In the genomic region with DNA sequence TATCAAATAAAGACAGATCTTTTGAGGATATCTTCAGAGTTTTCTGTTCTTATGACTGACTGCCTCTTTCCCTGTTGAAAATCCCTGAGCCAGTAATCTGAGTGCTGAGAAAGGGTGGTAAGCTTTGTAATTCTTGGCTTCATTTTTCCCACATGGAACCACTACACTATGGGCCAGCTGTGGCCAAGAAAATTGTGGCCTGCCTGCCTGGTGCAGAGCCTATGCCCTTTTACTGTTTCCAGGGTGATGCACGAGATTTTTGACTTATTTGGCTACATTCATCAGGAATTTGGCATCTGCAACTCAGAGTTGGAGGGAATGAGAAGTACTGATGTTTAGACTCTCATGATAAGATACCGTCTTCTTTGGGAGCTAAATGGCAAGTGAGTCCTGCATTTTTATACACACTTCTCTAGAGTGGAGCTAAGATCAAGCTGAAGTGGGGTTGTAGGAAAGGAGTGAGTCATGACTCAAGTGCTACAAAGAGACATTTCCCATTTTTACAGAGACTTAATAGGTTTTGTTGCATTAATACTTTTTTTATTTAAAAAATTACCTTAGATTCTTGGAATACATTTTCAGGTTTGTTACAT, we compare ENCODE assay signal across 13 cellular contexts.
DNase-seq lines count a peak whose midpoint lies in the region; ATAC-seq and TF ChIP-seq lines count a peak whose summit lies in the region.
"Had no signal": no experiment of that assay in that cellular context is flagged by ENCODE, and none has a peak within 500 bp of the region (broad histone marks: within the 10 kb centered on the region; RNA-seq: fewer than 3 reads in every experiment).

No MANE protein-coding gene starts in this region.

- ATAC-seq in left ventricle myocardium superior (peak; percentile 33), lung (ENCODE audit: insufficient read depth, low FRiP score) (peak; percentile 58), omental fat pad (ENCODE audit: low FRiP score) (peak; percentile 41), GM21526 (IDR thresholded peaks at IDR 0.05; ENCODE audit: low FRiP score, unreplicated experiment) (no peak)
- ATAC-seq: A549, HCT116 had no signal

- H3K9me3 ChIP-seq in right atrium auricular region (peaks cover 3 to 16% of the 10 kb centered on the region in 2 donors), lung (ENCODE audit: control insufficient read depth in 2 of 2, insufficient read depth in 1 of 2, low read length in 1 of 2) (no peaks in the 10 kb centered on the region)
- H3K9me3 ChIP-seq: A549, BE2C had no signal

- H3K27ac ChIP-seq in right atrium auricular region (no peak overlapping the region), lung (ENCODE audit: low read depth in 1 of 2, low read length in 1 of 2) (no peak overlapping the region)
- H3K27ac ChIP-seq: A549, C4-2B, GM23248 had no signal

- no peak for DNase-seq in left ventricle myocardium superior
- DNase-seq in right atrium auricular region (ENCODE audit: low spot score), result no peak
- DNase-seq in NCI-H446 treated with DMSO at 0.1 percent for 48 hours (lab: John Stamatoyannopoulos, UW), result peak; percentile 93
- DNase-seq in lung (ENCODE audit: low spot score), result no peak
- DNase-seq in omental fat pad (ENCODE audit: low spot score), result no peak
- no peak for DNase-seq in MV-4-11 (lab: John Stamatoyannopoulos, UW)
- DNase-seq: BE2C; CD4-positive, alpha-beta memory T cell; GM23248 had no signal

- H3K27me3 ChIP-seq in right atrium auricular region (no peaks in the 10 kb centered on the region), lung (ENCODE audit: control insufficient read depth, insufficient read depth) (no peaks in the 10 kb centered on the region)
- H3K27me3 ChIP-seq: BE2C had no signal

- TF ChIP-seq CTCF in right atrium auricular region (IDR thresholded peaks at IDR 0.05), result no peak
- no peak for TF ChIP-seq CTCF in lung (IDR thresholded peaks at IDR 0.05; ENCODE audit: control extremely low read depth, extremely low read depth)
- TF ChIP-seq CTCF in omental fat pad (IDR thresholded peaks at IDR 0.05), result no peak

- intact Hi-C loops in left ventricle myocardium superior (cut with micrococcal nuclease), result no loop called here

- WGBS in lung, 2 donors, result 42 to 75% methylated on average over 2 of the region's 2 CpGs

- no peaks in the 10 kb centered on the region for H3K36me3 ChIP-seq in right atrium auricular region
- H3K36me3 ChIP-seq in lung (ENCODE audit: control insufficient read depth in 2 of 2, insufficient read depth in 2 of 2, low read length in 2 of 2), result no peaks in the 10 kb centered on the region
- H3K36me3 ChIP-seq: BE2C had no signal

- no peaks in the 10 kb centered on the region for H3K4me1 ChIP-seq in right atrium auricular region
- no peaks in the 10 kb centered on the region for H3K4me1 ChIP-seq in lung (ENCODE audit: control insufficient read depth in 2 of 2, insufficient read depth in 2 of 2, low read length in 2 of 2)
- H3K4me1 ChIP-seq: A549, BE2C had no signal

- H3K4me3 ChIP-seq in right atrium auricular region, result no peak overlapping the region
- H3K4me3 ChIP-seq in lung, result no peak overlapping the region
- H3K4me3 ChIP-seq: A549, GM23248 had no signal
